6 cellular contexts compared by ENCODE assay signal in genomic region chr19:43107401-43107800, GRCh38. TPM values are rescaled to one million over a fixed set of nuclear protein-coding genes. Genes with fewer than 3 reads are reported as not detected.
"Had no signal": no experiment of that assay in that cellular context is flagged by ENCODE, and none has a peak within 500 bp of the region (broad histone marks: within the 10 kb centered on the region; RNA-seq: fewer than 3 reads in every experiment).

No MANE protein-coding gene starts in this region.

RNA-seq across cellular contexts. Expression of gene PSG2, which starts 24.9 kb away (rescaled TPM):
- total RNA-seq: GM23338, H1, H9, HepG2, HT1080, K562 had no signal
- polyA plus RNA-seq: GM23338, H1, HepG2, K562 had no signal
